11 cellular contexts compared by ENCODE assay signal in genomic region chr1:173410794-173411236, GRCh38.
DNase-seq lines count a peak whose midpoint lies in the region; ATAC-seq and TF ChIP-seq lines count a peak whose summit lies in the region.
"Had no signal": no experiment of that assay in that cellular context is flagged by ENCODE, and none has a peak within 500 bp of the region (broad histone marks: within the 10 kb centered on the region; RNA-seq: fewer than 3 reads in every experiment).

No MANE protein-coding gene starts in this region.

- 87 to 91% methylated on average over 5 of the region's 5 CpGs for WGBS in heart right ventricle, 2 donors

- H3K9me3 Mint-ChIP-seq in CD4-positive, CD25-positive, alpha-beta regulatory T cell, result no peaks in the 10 kb centered on the region

- H3K27me3 ChIP-seq in CD4-positive, CD25-positive, alpha-beta regulatory T cell (ENCODE audit: control insufficient read depth, insufficient read depth, low read length), result no peaks in the 10 kb centered on the region
- H3K27me3 ChIP-seq in heart right ventricle, result no peaks in the 10 kb centered on the region
- no peaks in the 10 kb centered on the region for H3K27me3 ChIP-seq in MG63

- H3K4me3 Mint-ChIP-seq in CD4-positive, CD25-positive, alpha-beta regulatory T cell, result no peak overlapping the region

- peaks cover 0 to 14% (median 7%) of the 10 kb centered on the region in 4 donors for H3K4me1 Mint-ChIP-seq in CD4-positive, CD25-positive, alpha-beta regulatory T cell

- no peaks in the 10 kb centered on the region for H3K27me3 Mint-ChIP-seq in CD4-positive, CD25-positive, alpha-beta regulatory T cell

- H3K36me3 Mint-ChIP-seq in CD4-positive, CD25-positive, alpha-beta regulatory T cell, result peaks cover 30% of the 10 kb centered on the region

- H3K4me3 ChIP-seq in CD4-positive, CD25-positive, alpha-beta regulatory T cell (ENCODE audit: low read depth, low read length), result no peak overlapping the region
- H3K4me3 ChIP-seq in heart right ventricle, result no peak overlapping the region
- H3K4me3 ChIP-seq in MG63, result no peak overlapping the region

- peak overlapping the region in 2 of 3 donors; percentile 71 to 76 for H3K27ac Mint-ChIP-seq in CD4-positive, CD25-positive, alpha-beta regulatory T cell

- H3K4me1 ChIP-seq in CD4-positive, CD25-positive, alpha-beta regulatory T cell (ENCODE audit: control insufficient read depth, insufficient read depth, low read length, poor library complexity, severe bottlenecking), result peaks cover 3% of the 10 kb centered on the region
- H3K4me1 ChIP-seq in heart right ventricle, result peaks cover 0 to 51% (median 26%) of the 10 kb centered on the region in 9 donors

- DNase-seq in CD4-positive, CD25-positive, alpha-beta regulatory T cell, result peak in 1 of 3 donors; percentile 18
- DNase-seq in UCSD-AML1 (lab: John Stamatoyannopoulos, UW; ENCODE audit: unreplicated experiment) (peak; percentile 36), glomerular visceral epithelial cell (ENCODE audit: extremely low spot score) (no peak), heart right ventricle (no peak), MG63 (no peak), G401 (ENCODE audit: low spot score) (no peak)
- DNase-seq: left cardiac atrium; OCI-M1; stimulated activated CD4-positive, alpha-beta T cell treated with anti-CD3 and anti-CD28 coated beads, Interleukin-4, amount 100 ng/mL, for 24 hours had no signal

- in situ Hi-C loops in G401 (cut with HindIII; ENCODE audit: low sequenced_read_pairs), result no loop called here

- intact Hi-C loops in heart right ventricle (cut with DNase I), result loop anchor here in 3 of 10 donors (10.0 kb wide), 3 partner anchors 156 to 666 kb away; no protein-coding TSS in a partner anchor

- no peak for ATAC-seq in CD4-positive, CD25-positive, alpha-beta regulatory T cell (ENCODE audit: low read depth in 2 of 2)
- ATAC-seq in GM19043 (IDR thresholded peaks at IDR 0.05; ENCODE audit: low read depth, unreplicated experiment) (peak; percentile 48), HG02885 (IDR thresholded peaks at IDR 0.05; ENCODE audit: poor library complexity, unreplicated experiment) (peak; percentile 40), heart right ventricle (no peak)
- ATAC-seq: left cardiac atrium had no signal

- H3K9me3 ChIP-seq in CD4-positive, CD25-positive, alpha-beta regulatory T cell (ENCODE audit: control insufficient read depth in 2 of 2, low read length in 2 of 2), result no peaks in the 10 kb centered on the region
- H3K9me3 ChIP-seq in heart right ventricle (no peaks in the 10 kb centered on the region), MG63 (no peaks in the 10 kb centered on the region)

- no peak overlapping the region for H3K27ac ChIP-seq in CD4-positive, CD25-positive, alpha-beta regulatory T cell (ENCODE audit: insufficient read depth, low read length, poor library complexity, severe bottlenecking)
- H3K27ac ChIP-seq in heart right ventricle, result no peak overlapping the region

- no peak for TF ChIP-seq CTCF in heart right ventricle (IDR thresholded peaks at IDR 0.05)

- peaks cover 11% of the 10 kb centered on the region for H3K36me3 ChIP-seq in CD4-positive, CD25-positive, alpha-beta regulatory T cell (ENCODE audit: control insufficient read depth, insufficient read depth, low read length)
- peaks cover 0 to 6% (median 0%) of the 10 kb centered on the region in 9 donors for H3K36me3 ChIP-seq in heart right ventricle
- no peaks in the 10 kb centered on the region for H3K36me3 ChIP-seq in MG63

Comparison
In these comparisons a context has a peak if more than half of its experiments do, and no peak if none do; other contexts are left out.
1. ATAC-seq: peak in GM19043 (single experiment) and HG02885 (single experiment); none in CD4-positive, CD25-positive, alpha-beta regulatory T cell (0 of 2) and heart right ventricle (0 of 8).